Comparison of ENCODE assay signal across 14 cellular contexts in genomic region chr10:103632247-103632642, GRCh38.
"Had no signal": no experiment of that assay in that cellular context is flagged by ENCODE, and none has a peak within 500 bp of the region (broad histone marks: within the 10 kb centered on the region; RNA-seq: fewer than 3 reads in every experiment).

No MANE protein-coding gene starts in this region.

- DNase-seq: activated CD4-positive, alpha-beta T cell treated with anti-CD3 and anti-CD28 coated beads for 4 hours; activated naive CD4-positive, alpha-beta T cell treated with Interleukin-2 at 50 U/mL for 16 hours; hypothalamus; mesendoderm; sigmoid colon; stimulated activated CD4-positive, alpha-beta T cell treated with anti-CD3 and anti-CD28 coated beads, Interleukin-1b, Interleukin-23, amount 100 ng/mL, for 48 hours; SW 1271; thyroid gland; uterus had no signal

- H3K27me3 ChIP-seq: ascending aorta, sigmoid colon, thyroid gland, uterus had no signal

- H3K36me3 ChIP-seq: ascending aorta, thyroid gland, uterus had no signal

- H3K9me3 Mint-ChIP-seq: activated T-helper 1 cell treated with anti-CD3 and anti-CD28 coated beads, Interleukin-12 subunit alpha, Interleukin-12 subunit beta, Interleukin-2, Interleukin-4 antibody, amounts not matched to agents 30 ng/mL and 10 ng/mL and 1 ng/mL, durations not matched to agents 14 hours and 24 hours and 36 hours; WTC11 had no signal

- ATAC-seq: WTC11 had no signal

- H3K4me3 ChIP-seq: ascending aorta, psoas muscle, sigmoid colon, thyroid gland, uterus had no signal

- H3K27ac ChIP-seq: ascending aorta, epithelial cell of prostate, psoas muscle, sigmoid colon, thyroid gland, uterus had no signal

- H3K36me3 Mint-ChIP-seq: WTC11 had no signal

- H3K27ac Mint-ChIP-seq: WTC11 had no signal

- H3K4me3 Mint-ChIP-seq: activated T-helper 1 cell treated with anti-CD3 and anti-CD28 coated beads, Interleukin-12 subunit alpha, Interleukin-12 subunit beta, Interleukin-2, Interleukin-4 antibody, amounts not matched to agents 30 ng/mL and 10 ng/mL and 1 ng/mL, durations not matched to agents 14 hours and 24 hours and 36 hours; WTC11 had no signal

- H3K9me3 ChIP-seq: ascending aorta, psoas muscle, sigmoid colon, thyroid gland, uterus had no signal
